ENCODE assay signal across 2 cellular contexts in the genomic region with DNA sequence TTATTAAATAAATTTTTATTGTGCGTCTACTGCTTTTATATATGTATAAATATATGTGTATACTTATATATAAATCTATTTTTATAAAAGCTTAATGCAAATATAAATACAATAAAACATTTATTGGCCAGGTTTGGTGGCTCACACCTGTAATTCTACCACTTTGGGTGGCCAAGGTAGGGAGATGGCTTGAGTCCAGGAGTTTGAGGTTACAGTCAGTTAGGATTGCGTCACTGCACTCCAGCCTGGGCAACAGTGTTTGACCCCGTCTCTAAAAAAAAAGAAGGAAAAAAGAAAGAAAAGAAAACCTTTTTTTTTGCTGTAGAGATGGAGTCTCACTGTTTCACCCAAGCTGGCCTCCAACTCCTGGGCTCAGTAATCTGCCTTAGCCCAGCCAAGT.
TF ChIP-seq lines count a peak whose summit lies in the region.

No MANE protein-coding gene starts in this region.

TF ChIP-seq in IMR-90, 13 proteins besides CTCF, POLR2A, EP300 and RAD21:
- TF ChIP-seq MAZ (IDR thresholded peaks at IDR 0.05; ENCODE audit: borderline replicate concordance, low read depth, low read length) (no peak), CEBPB (IDR thresholded peaks at IDR 0.05; ENCODE audit: low read depth, low read length) (peak; percentile 41; the same call in 1 of the 2 replicates), NFE2L2 (IDR thresholded peaks at IDR 0.05; ENCODE audit: low read depth, low read length) (no peak)
- TF ChIP-seq, protein P1, sequence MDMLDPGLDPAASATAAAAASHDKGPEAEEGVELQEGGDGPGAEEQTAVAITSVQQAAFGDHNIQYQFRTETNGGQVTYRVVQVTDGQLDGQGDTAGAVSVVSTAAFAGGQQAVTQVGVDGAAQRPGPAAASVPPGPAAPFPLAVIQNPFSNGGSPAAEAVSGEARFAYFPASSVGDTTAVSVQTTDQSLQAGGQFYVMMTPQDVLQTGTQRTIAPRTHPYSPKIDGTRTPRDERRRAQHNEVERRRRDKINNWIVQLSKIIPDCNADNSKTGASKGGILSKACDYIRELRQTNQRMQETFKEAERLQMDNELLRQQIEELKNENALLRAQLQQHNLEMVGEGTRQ (IDR thresholded peaks at IDR 0.05; ENCODE audit: low read depth, low read length): no peak
TF ChIP-seq in IMR-90: peak in this region for 1.

TF ChIP-seq in H1, 55 proteins besides CTCF, POLR2A, EP300 and RAD21:
- TF ChIP-seq FOSL1 (IDR thresholded peaks at IDR 0.05; ENCODE audit: insufficient read depth, low read depth, low read length): no peak
- peak; percentile 60 for TF ChIP-seq CEBPB (IDR thresholded peaks at IDR 0.05; ENCODE audit: low read depth, low read length)
TF ChIP-seq in H1: peak in this region for 1.
